ENCODE assay signal across 18 cellular contexts in the genomic region with DNA sequence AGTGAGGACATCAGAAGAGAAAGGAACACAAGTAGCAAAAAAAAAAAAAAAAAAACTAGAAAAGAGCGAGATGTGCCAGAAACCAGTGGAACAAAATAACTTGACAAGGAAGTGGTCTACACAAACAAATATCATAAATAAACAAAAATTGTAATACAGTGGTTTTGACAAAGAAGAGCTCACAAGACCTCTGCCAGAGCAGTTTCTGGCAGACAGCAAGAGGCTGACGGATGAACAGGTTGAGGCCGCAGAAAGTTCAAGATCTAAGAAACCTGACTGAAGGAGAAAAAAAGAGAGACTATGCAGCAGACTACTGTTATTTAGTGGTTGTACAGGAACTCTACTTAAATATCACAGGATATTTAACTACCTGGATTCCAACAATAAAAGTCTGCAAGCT.
"Had no signal": no experiment of that assay in that cellular context is flagged by ENCODE, and none has a peak within 500 bp of the region (broad histone marks: within the 10 kb centered on the region; RNA-seq: fewer than 3 reads in every experiment).

No MANE protein-coding gene starts in this region.

- H3K4me3 Mint-ChIP-seq: nephron; stimulated activated naive CD8-positive, alpha-beta T cell treated with anti-CD3 and anti-CD28 coated beads, Interleukin-15, amount 100 ng/mL, for 72 hours had no signal

- H3K27ac Mint-ChIP-seq: nephron had no signal

- ATAC-seq: gastroesophageal sphincter; heart left ventricle; left cardiac atrium; left lung; sciatic nerve; stimulated activated naive CD8-positive, alpha-beta T cell treated with anti-CD3 and anti-CD28 coated beads, Interleukin-15, amount 100 ng/mL, for 72 hours had no signal

- H3K9me3 Mint-ChIP-seq: nephron; stimulated activated naive CD8-positive, alpha-beta T cell treated with anti-CD3 and anti-CD28 coated beads, Interleukin-15, amount 100 ng/mL, for 72 hours had no signal

- H3K4me1 Mint-ChIP-seq: nephron; stimulated activated naive CD8-positive, alpha-beta T cell treated with anti-CD3 and anti-CD28 coated beads, Interleukin-15, amount 100 ng/mL, for 72 hours had no signal

- DNase-seq: cortex of kidney; foreskin fibroblast; heart left ventricle; left cardiac atrium; left lung; mesenchymal stem cell; midbrain; nucleus accumbens; stimulated activated CD4-positive, alpha-beta T cell treated with anti-CD3 and anti-CD28 coated beads, Interleukin-12 subunit alpha, Interleukin-12 subunit beta, amount 100 ng/mL, for 4 hours; stimulated activated CD4-positive, alpha-beta T cell treated with anti-CD3 and anti-CD28 coated beads, Interleukin-1b, Interleukin-23, amount 100 ng/mL, for 48 hours; stimulated activated CD4-positive, alpha-beta T cell treated with anti-CD3 and anti-CD28 coated beads, Interleukin-4, amount 100 ng/mL, for 1 hour; stimulated activated CD8-positive, alpha-beta memory T cell treated with anti-CD3 and anti-CD28 coated beads, Interleukin-4, amount 100 ng/mL, for 48 hours; stimulated activated naive CD4-positive, alpha-beta T cell; stimulated activated naive CD8-positive, alpha-beta T cell treated with anti-CD3 and anti-CD28 coated beads, Interleukin-15, amount 100 ng/mL, for 72 hours; transverse colon had no signal

- H3K27me3 Mint-ChIP-seq: stimulated activated naive CD8-positive, alpha-beta T cell treated with anti-CD3 and anti-CD28 coated beads, Interleukin-15, amount 100 ng/mL, for 72 hours had no signal
